25 cellular contexts compared by ENCODE assay signal in genomic region chr9:18360005-18360404, GRCh38.
A peak's percentile ranks its signal among the peaks of the same experiment; 100 is the strongest.
DNase-seq lines count a peak whose midpoint lies in the region; ATAC-seq and TF ChIP-seq lines count a peak whose summit lies in the region.
"Had no signal": no experiment of that assay in that cellular context is flagged by ENCODE, and none has a peak within 500 bp of the region (broad histone marks: within the 10 kb centered on the region; RNA-seq: fewer than 3 reads in every experiment).

No MANE protein-coding gene starts in this region.

- H4K20me1 ChIP-seq in BLaER1 (no peaks in the 10 kb centered on the region), GM23248 (ENCODE audit: insufficient read depth) (no peaks in the 10 kb centered on the region), OCI-LY7 (ENCODE audit: insufficient read depth, low read length) (no peaks in the 10 kb centered on the region)

- H3K9ac ChIP-seq in BLaER1 (no peak overlapping the region), GM23248 (no peak overlapping the region), mesendoderm (ENCODE audit: low read length) (no peak overlapping the region)

- H3K4me1 ChIP-seq in BLaER1: peaks cover 39% of the 10 kb centered on the region
- peaks cover 56% of the 10 kb centered on the region for H3K4me1 ChIP-seq in GM23248 (ENCODE audit: insufficient read depth)
- H3K4me1 ChIP-seq in OCI-LY7 (ENCODE audit: insufficient read depth, low read length, poor library complexity, severe bottlenecking): peaks cover 42% of the 10 kb centered on the region
- H3K4me1 ChIP-seq in mesendoderm (ENCODE audit: control insufficient read depth, low read depth, low read length): peaks cover 2% of the 10 kb centered on the region
- no peaks in the 10 kb centered on the region for H3K4me1 ChIP-seq in ascending aorta
- H3K4me1 ChIP-seq: foreskin keratinocyte, tibial artery had no signal

- peaks cover 39% of the 10 kb centered on the region for H3F3A ChIP-seq in GM23248 (ENCODE audit: insufficient read depth)

- no peak for TF ChIP-seq CTCF in OCI-LY7 (conservative IDR thresholded peaks at IDR 0.05; ENCODE audit: low read length)
- no peak for TF ChIP-seq CTCF in ascending aorta (IDR thresholded peaks at IDR 0.05)

- H3K27ac ChIP-seq in BLaER1 (no peak overlapping the region), GM23248 (peak overlapping the region; percentile 46), OCI-LY7 (ENCODE audit: low read depth, low read length, poor library complexity, severe bottlenecking) (no peak overlapping the region), mesendoderm (ENCODE audit: low read depth, low read length) (no peak overlapping the region), ascending aorta (no peak overlapping the region)
- H3K27ac ChIP-seq: foreskin keratinocyte, sigmoid colon, tibial artery had no signal

- BruUV-seq in OCI-LY7 (replicated peaks; lab: Mats Ljungman, UMichigan): no TSS peak

- no peak overlapping the region for H2AK5ac ChIP-seq in mesendoderm (ENCODE audit: low read length)

- no peak for DNase-seq in GM23248
- DNase-seq in OCI-LY7 (ENCODE audit: low spot score): peak; percentile 4
- DNase-seq in mesendoderm: peak; percentile 41
- no peak for DNase-seq in NCI-H748 (lab: John Stamatoyannopoulos, UW; ENCODE audit: unreplicated experiment)
- DNase-seq in ascending aorta (ENCODE audit: low spot score in 2 of 2): no peak
- no peak for DNase-seq in SIG-M5 (lab: John Stamatoyannopoulos, UW)
- DNase-seq: activated CD4-positive, alpha-beta memory T cell treated with anti-CD3 and anti-CD28 coated beads, Interleukin-2, amount 10 ng/mL, durations not matched to agents 7 days and 5 days; activated CD4-positive, CD25-positive, alpha-beta regulatory T cell treated with anti-CD3 and anti-CD28 coated beads, Interleukin-2, amount 50 U/mL, for 72 hours; cerebellar nuclear complex; KG1; left colon; natural killer cell; NCI-H1092 treated with DMSO at 0.1 percent for 48 hours; NCI-H2029; SHP77 treated with DMSO at 0.1 percent for 48 hours; sigmoid colon; stimulated activated CD4-positive, alpha-beta T cell treated with anti-CD3 and anti-CD28 coated beads, Interleukin-15, amount 100 ng/mL, for 24 hours; stimulated activated naive CD8-positive, alpha-beta T cell treated with anti-CD3 and anti-CD28 coated beads, Interleukin-15, amount 100 ng/mL, for 72 hours; T-cell; tibial artery had no signal

- CTCF ChIA-PET in OCI-LY7 (lab: Charles Lee; ENCODE audit: unreplicated experiment): no interaction called here

- no peak overlapping the region for H4K8ac ChIP-seq in mesendoderm (ENCODE audit: low read depth, low read length)

- no peak overlapping the region for H3K4ac ChIP-seq in mesendoderm (ENCODE audit: low read depth, low read length)

- in situ Hi-C loops in GM23248 (cut with MboI): no loop called here

- H3K36me3 ChIP-seq in BLaER1 (no peaks in the 10 kb centered on the region), GM23248 (ENCODE audit: low read depth) (no peaks in the 10 kb centered on the region), OCI-LY7 (ENCODE audit: insufficient read depth, low read length) (no peaks in the 10 kb centered on the region), mesendoderm (ENCODE audit: control insufficient read depth, insufficient read depth, low read length) (no peaks in the 10 kb centered on the region), ascending aorta (no peaks in the 10 kb centered on the region)
- H3K36me3 ChIP-seq: sigmoid colon, tibial artery had no signal

- H3K27me3 ChIP-seq in BLaER1 (no peaks in the 10 kb centered on the region), GM23248 (replicated peaks; ENCODE audit: insufficient read depth) (no peaks in the 10 kb centered on the region), mesendoderm (ENCODE audit: insufficient read depth, low read length, poor library complexity) (no peaks in the 10 kb centered on the region), ascending aorta (no peaks in the 10 kb centered on the region)
- H3K27me3 ChIP-seq: foreskin keratinocyte, sigmoid colon, tibial artery had no signal

- no peak overlapping the region for H2BK5ac ChIP-seq in mesendoderm (ENCODE audit: low read length)

- no peak overlapping the region for H2BK120ac ChIP-seq in mesendoderm (ENCODE audit: low read depth, low read length)

- H3K18ac ChIP-seq in mesendoderm (ENCODE audit: low read length): no peak overlapping the region

- POLR2A ChIA-PET in OCI-LY7 (lab: Charles Lee): interaction anchor here (0.6 kb wide), 1 partner anchor 65 kb away, joined by 3 read pairs; no protein-coding TSS in a partner anchor

- no peaks in the 10 kb centered on the region for H3K9me3 ChIP-seq in BLaER1
- H3K9me3 ChIP-seq in GM23248 (ENCODE audit: low read depth): no peaks in the 10 kb centered on the region
- no peaks in the 10 kb centered on the region for H3K9me3 ChIP-seq in OCI-LY7 (ENCODE audit: low read length)
- H3K9me3 ChIP-seq in ascending aorta: no peaks in the 10 kb centered on the region
- H3K9me3 ChIP-seq: sigmoid colon, tibial artery had no signal

- no peak overlapping the region for H3K56ac ChIP-seq in mesendoderm (ENCODE audit: low read length)

- H3K79me1 ChIP-seq in mesendoderm (ENCODE audit: low read length): no peaks in the 10 kb centered on the region

- WGBS in GM23248 (ENCODE audit: low coverage in 1 of 2, low lambda C conversion rate in 2 of 2, missing lambda C conversion rate in 2 of 2), 2 experiments: 41 to 51% methylated on average over 1 of the region's 1 CpG
- no CpG with 5 or more reads among the region's 1 CpG for WGBS in mesendoderm (ENCODE audit: extremely low coverage, insufficient coverage, low lambda C conversion rate)

- no peak overlapping the region for H3K23ac ChIP-seq in mesendoderm (ENCODE audit: low read length)

- intact Hi-C loops in OCI-LY7 (cut with micrococcal nuclease; ENCODE audit: unreplicated experiment): no loop called here
- intact Hi-C loops in ascending aorta (cut with DNase I): no loop called here

- peak overlapping the region; percentile 51 for H3K4me2 ChIP-seq in BLaER1
- peak overlapping the region; percentile 51 for H3K4me2 ChIP-seq in GM23248 (ENCODE audit: unreplicated experiment)
- peak overlapping the region; percentile 36 for H3K4me2 ChIP-seq in OCI-LY7 (ENCODE audit: low read length)
- H3K4me2 ChIP-seq in mesendoderm (ENCODE audit: low read length): no peak overlapping the region
- H3K4me2 ChIP-seq: GM23338 had no signal

- H4K5ac ChIP-seq in mesendoderm (ENCODE audit: low read length): no peak overlapping the region

- H3K79me2 ChIP-seq in GM23248 (ENCODE audit: insufficient read depth) (no peaks in the 10 kb centered on the region), OCI-LY7 (ENCODE audit: insufficient read depth, low read depth, low read length) (no peaks in the 10 kb centered on the region), mesendoderm (ENCODE audit: control insufficient read depth, insufficient read depth, low read length) (no peaks in the 10 kb centered on the region)

- ATAC-seq in GM18861 (IDR thresholded peaks at IDR 0.05; ENCODE audit: unreplicated experiment): no peak
- ATAC-seq: GM23338; left colon; natural killer cell; Panc1; stimulated activated naive CD8-positive, alpha-beta T cell treated with anti-CD3 and anti-CD28 coated beads, Interleukin-15, amount 100 ng/mL, for 72 hours; T-cell had no signal

- H3K4me3 ChIP-seq in BLaER1 (no peak overlapping the region), GM23248 (peak overlapping the region; percentile 21; the same call in 1 of the 2 replicates), OCI-LY7 (ENCODE audit: low read depth, low read length, poor library complexity, severe bottlenecking) (no peak overlapping the region), mesendoderm (ENCODE audit: low read length) (no peak overlapping the region), ascending aorta (no peak overlapping the region)
- H3K4me3 ChIP-seq: GM23338, sigmoid colon, tibial artery had no signal

- H2AFZ ChIP-seq in GM23248 (peak overlapping the region; percentile 61), OCI-LY7 (ENCODE audit: low read length) (peak overlapping the region; percentile 84)
- H2AFZ ChIP-seq: GM23338 had no signal

- no peak overlapping the region for H2BK15ac ChIP-seq in mesendoderm (replicated peaks; ENCODE audit: low read depth)

- H3K9me2 ChIP-seq in GM23248 (ENCODE audit: insufficient read depth) (no peaks in the 10 kb centered on the region), OCI-LY7 (ENCODE audit: insufficient read depth, low read length) (no peaks in the 10 kb centered on the region)

Comparison
In these comparisons a context has a peak if more than half of its experiments do, and no peak if none do; other contexts are left out.
1. DNase-seq: peak in OCI-LY7 (single experiment) and mesendoderm (single experiment); none in GM23248 (single experiment), NCI-H748 (single experiment), ascending aorta (0 of 2) and SIG-M5 (single experiment).